ENCODE assay signal across 16 cellular contexts in the genomic region with DNA sequence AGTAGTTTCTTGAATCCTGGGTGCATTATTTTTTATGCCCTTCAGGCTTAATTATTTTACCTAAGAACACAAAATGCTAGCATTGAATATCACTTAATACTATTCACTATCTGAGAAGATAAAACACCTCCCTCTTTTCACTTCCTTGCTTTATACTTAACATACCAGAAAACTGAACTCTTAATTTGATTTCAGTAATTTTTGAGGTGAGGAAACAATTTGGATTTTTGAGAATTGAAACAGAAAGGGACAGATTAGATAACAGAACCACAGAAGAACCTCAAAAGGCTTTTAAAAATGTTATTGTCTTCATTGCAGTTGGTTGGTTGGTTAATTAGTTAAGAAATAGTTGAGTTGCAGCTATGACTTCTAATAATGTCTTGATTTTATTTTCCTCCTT.
A peak's percentile ranks its signal among the peaks of the same experiment; 100 is the strongest.
DNase-seq lines count a peak whose midpoint lies in the region; ATAC-seq and TF ChIP-seq lines count a peak whose summit lies in the region.
"Had no signal": no experiment of that assay in that cellular context is flagged by ENCODE, and none has a peak within 500 bp of the region (broad histone marks: within the 10 kb centered on the region; RNA-seq: fewer than 3 reads in every experiment).

No MANE protein-coding gene starts in this region.

- H4K20me1 ChIP-seq in mammary epithelial cell (ENCODE audit: insufficient read depth, low read length): no peaks in the 10 kb centered on the region

- H3K9me3 ChIP-seq in mammary epithelial cell (replicated peaks; ENCODE audit: insufficient read depth, low read length) (no peaks in the 10 kb centered on the region), ascending aorta (no peaks in the 10 kb centered on the region)
- H3K9me3 ChIP-seq: SJCRH30 had no signal

- no peaks in the 10 kb centered on the region for H3K79me2 ChIP-seq in mammary epithelial cell (ENCODE audit: insufficient read depth, low read length)

- DNase-seq in memory B cell (ENCODE audit: low spot score in 2 of 2) (no peak), mammary epithelial cell (no peak), ascending aorta (ENCODE audit: low spot score in 2 of 2) (no peak), islet precursor cell (no peak)
- DNase-seq: erythroblast, KG1, NCI-H187, NCI-H774, SJCRH30, substantia nigra had no signal

- H3K9me3 Mint-ChIP-seq in memory B cell: peaks cover 1% of the 10 kb centered on the region
- H3K9me3 Mint-ChIP-seq: CD14-positive monocyte, neural crest cell had no signal

- dilution Hi-C loops in mammary epithelial cell (cut with HindIII; ENCODE audit: low sequenced_read_pairs): no loop called here

- no peaks in the 10 kb centered on the region for H3K4me1 ChIP-seq in mammary epithelial cell (ENCODE audit: insufficient read depth, low read length)
- no peaks in the 10 kb centered on the region for H3K4me1 ChIP-seq in ascending aorta
- H3K4me1 ChIP-seq: SJCRH30 had no signal

- in situ Hi-C loops in mammary epithelial cell (cut with MboI; ENCODE audit: low sequenced_read_pairs in 2 of 2): no loop called here

- CTCF ChIA-PET in mammary epithelial cell (lab: Charles Lee; ENCODE audit: low non-redundant PET): no interaction called here

- intact Hi-C loops in mammary epithelial cell (cut with micrococcal nuclease) (no loop called here), ascending aorta (cut with DNase I) (no loop called here)

- H3K4me3 Mint-ChIP-seq in memory B cell: no peak overlapping the region
- H3K4me3 Mint-ChIP-seq: activated naive CD8-positive, alpha-beta T cell; CD14-positive monocyte; neural crest cell had no signal

- no peak overlapping the region for H3K27ac ChIP-seq in mammary epithelial cell (ENCODE audit: insufficient read depth, low read depth, low read length)
- no peak overlapping the region for H3K27ac ChIP-seq in ascending aorta
- H3K27ac ChIP-seq: SJCRH30 had no signal

- TF ChIP-seq CTCF in mammary epithelial cell (conservative IDR thresholded peaks at IDR 0.05 in 1 of 2, IDR thresholded peaks at IDR 0.05 in 1 of 2; ENCODE audit: extremely low read depth in 1 of 2, insufficient read depth in 1 of 2, low read depth in 1 of 2, low read length in 2 of 2) (no peak), ascending aorta (IDR thresholded peaks at IDR 0.05) (no peak)

- H3K4me1 Mint-ChIP-seq in memory B cell: peaks cover 7% of the 10 kb centered on the region
- H3K4me1 Mint-ChIP-seq: neural crest cell had no signal

- no peak overlapping the region for H2AFZ ChIP-seq in mammary epithelial cell (ENCODE audit: low read depth, low read length)

- BruUV-seq in mammary epithelial cell (replicated peaks; lab: Mats Ljungman, UMichigan): no TSS peak

- ATAC-seq in GM19351 (IDR thresholded peaks at IDR 0.05; ENCODE audit: unreplicated experiment) (peak; percentile 72), HG02610 (IDR thresholded peaks at IDR 0.05; ENCODE audit: unreplicated experiment) (peak; percentile 48), HG03280 (IDR thresholded peaks at IDR 0.05; ENCODE audit: unreplicated experiment) (peak; percentile 45), memory B cell (ENCODE audit: low read depth) (no peak)

- H3K27me3 Mint-ChIP-seq in memory B cell: no peaks in the 10 kb centered on the region
- H3K27me3 Mint-ChIP-seq: activated naive CD8-positive, alpha-beta T cell had no signal

- H3K36me3 ChIP-seq in mammary epithelial cell (ENCODE audit: insufficient read depth, low read length) (no peaks in the 10 kb centered on the region), ascending aorta (no peaks in the 10 kb centered on the region)
- H3K36me3 ChIP-seq: SJCRH30 had no signal

- H3K4me3 ChIP-seq in mammary epithelial cell (replicated peaks in 1 of 3; ENCODE audit: insufficient read depth in 1 of 3, low read depth in 2 of 3, low read length in 3 of 3) (no peak overlapping the region), ascending aorta (no peak overlapping the region)
- H3K4me3 ChIP-seq: SJCRH30 had no signal

- no peaks in the 10 kb centered on the region for H3K27me3 ChIP-seq in mammary epithelial cell (ENCODE audit: insufficient read depth, low read length)
- H3K27me3 ChIP-seq in ascending aorta: no peaks in the 10 kb centered on the region
- H3K27me3 ChIP-seq: SJCRH30 had no signal

- peaks cover 6% of the 10 kb centered on the region for H3K36me3 Mint-ChIP-seq in memory B cell

- H3K27ac Mint-ChIP-seq in memory B cell: peak overlapping the region; percentile 14
- H3K27ac Mint-ChIP-seq: activated naive CD8-positive, alpha-beta T cell had no signal

- no peak overlapping the region for H3K9ac ChIP-seq in mammary epithelial cell (ENCODE audit: insufficient read depth, low read length)

- no peak overlapping the region for H3K4me2 ChIP-seq in mammary epithelial cell (ENCODE audit: insufficient read depth, low read depth, low read length)
